In genomic region chr5:80622756-80623155, GRCh38 we compare ENCODE assay signal across 18 cellular contexts. TPM values are rescaled to one million over a fixed set of nuclear protein-coding genes. Genes with fewer than 3 reads are reported as not detected.
A peak's percentile ranks its signal among the peaks of the same experiment; 100 is the strongest.
DNase-seq lines count a peak whose midpoint lies in the region; ATAC-seq and TF ChIP-seq lines count a peak whose summit lies in the region.
"Had no signal": no experiment of that assay in that cellular context is flagged by ENCODE, and none has a peak within 500 bp of the region (broad histone marks: within the 10 kb centered on the region; RNA-seq: fewer than 3 reads in every experiment).

No MANE protein-coding gene starts in this region.

- H3K36me3 ChIP-seq in neutrophil: no peaks in the 10 kb centered on the region

- TF ChIP-seq CTCF in VCaP (conservative IDR thresholded peaks at IDR 0.05) (no peak), neutrophil (IDR thresholded peaks at IDR 0.05) (no peak)

- peaks cover 2 to 6% of the 10 kb centered on the region in 2 donors for H3K36me3 Mint-ChIP-seq in activated T-cell treated with anti-CD3 and anti-CD28 coated beads, Interleukin-2, amount 50 U/mL, for 72 hours (ENCODE audit: insufficient read depth in 2 of 2)

- peak overlapping the region; percentile 34 for H3K27ac Mint-ChIP-seq in activated T-cell treated with anti-CD3 and anti-CD28 coated beads, Interleukin-2, amount 50 U/mL, for 72 hours
- H3K27ac Mint-ChIP-seq: B cell; CD4-positive, CD25-positive, alpha-beta regulatory T cell; CD8-positive, alpha-beta T cell had no signal

- no peak overlapping the region for H3K4me3 Mint-ChIP-seq in activated T-cell treated with anti-CD3 and anti-CD28 coated beads, Interleukin-2, amount 50 U/mL, for 72 hours
- H3K4me3 Mint-ChIP-seq: B cell; CD4-positive, CD25-positive, alpha-beta regulatory T cell; CD8-positive, alpha-beta T cell had no signal

- H3K27me3 Mint-ChIP-seq in activated T-cell treated with anti-CD3 and anti-CD28 coated beads, Interleukin-2, amount 50 U/mL, for 72 hours (ENCODE audit: low read depth): no peaks in the 10 kb centered on the region
- H3K27me3 Mint-ChIP-seq: B cell; CD4-positive, CD25-positive, alpha-beta regulatory T cell had no signal

- no peaks in the 10 kb centered on the region for H3K4me1 Mint-ChIP-seq in activated T-cell treated with anti-CD3 and anti-CD28 coated beads, Interleukin-2, amount 50 U/mL, for 72 hours (ENCODE audit: low read depth)
- H3K4me1 Mint-ChIP-seq: B cell; CD4-positive, CD25-positive, alpha-beta regulatory T cell had no signal

- no peaks in the 10 kb centered on the region for H3K9me3 Mint-ChIP-seq in activated T-cell treated with anti-CD3 and anti-CD28 coated beads, Interleukin-2, amount 50 U/mL, for 72 hours
- H3K9me3 Mint-ChIP-seq: CD4-positive, CD25-positive, alpha-beta regulatory T cell; CD8-positive, alpha-beta T cell had no signal

- H3K4me1 ChIP-seq in neutrophil (ENCODE audit: control insufficient read depth in 1 of 2, insufficient read depth in 1 of 2, low read depth in 1 of 2, low read length in 1 of 2): peaks cover 34 to 45% of the 10 kb centered on the region in 2 experiments
- H3K4me1 ChIP-seq: BLaER1, Caco-2 had no signal

- H3K27me3 ChIP-seq in neutrophil: no peaks in the 10 kb centered on the region
- H3K27me3 ChIP-seq: BLaER1 had no signal

- no peak for ATAC-seq in activated T-cell treated with anti-CD3 and anti-CD28 coated beads, Interleukin-2, amount 50 U/mL, for 72 hours (replicated peaks in 1 of 2)
- ATAC-seq in SK-N-SH treated with all-trans-retinoic acid at 6 μM for 48 hours: no peak
- ATAC-seq: CD8-positive, alpha-beta T cell had no signal

- H3K9me3 ChIP-seq in neutrophil: no peaks in the 10 kb centered on the region
- H3K9me3 ChIP-seq: BLaER1, Caco-2 had no signal

- peak overlapping the region; percentile 82 for H3K27ac ChIP-seq in VCaP
- peak overlapping the region; percentile 81 for H3K27ac ChIP-seq in neutrophil
- H3K27ac ChIP-seq: 22Rv1, BLaER1, GM23248 had no signal

- DNase-seq in activated T-cell treated with anti-CD3 and anti-CD28 coated beads, Interleukin-2, amount 50 U/mL, for 72 hours: no peak
- no peak for DNase-seq in activated T-cell treated with anti-CD3 and anti-CD28 coated beads, Interleukin-2, amount 50 U/mL, for 1 hour
- no peak for DNase-seq in DMS114 treated with DMSO at 0.1 percent for 48 hours (lab: John Stamatoyannopoulos, UW; ENCODE audit: unreplicated experiment)
- no peak for DNase-seq in SW480 (ENCODE audit: low spot score)
- no peak for DNase-seq in G401 (ENCODE audit: low spot score)
- DNase-seq: Caco-2; CD4-positive, CD25-positive, alpha-beta regulatory T cell; CD8-positive, alpha-beta T cell; DMS79; GM23248; H7; HCEC 1CT had no signal

- H3K4me3 ChIP-seq in neutrophil (ENCODE audit: low read depth in 1 of 2, low read length in 1 of 2): no peak overlapping the region
- H3K4me3 ChIP-seq: BLaER1, GM23248 had no signal

- in situ Hi-C loops in G401 (cut with HindIII; ENCODE audit: low sequenced_read_pairs): no loop called here

TF ChIP-seq in SK-N-SH treated with all-trans-retinoic acid at 6 μM for 48 hours, 23 proteins besides CTCF, POLR2A, EP300 and RAD21:
- TF ChIP-seq ZNF565 (CRISPR knock-in tag; conservative IDR thresholded peaks at IDR 0.05; ENCODE audit: low read depth) (no peak), CREB5 (CRISPR knock-in tag; IDR thresholded peaks at IDR 0.05; ENCODE audit: low read depth) (no peak), PPARA (CRISPR knock-in tag; IDR thresholded peaks at IDR 0.05; ENCODE audit: borderline replicate concordance) (no peak), RARB (CRISPR knock-in tag; IDR thresholded peaks at IDR 0.05) (no peak), TCF4 (CRISPR knock-in tag; IDR thresholded peaks at IDR 0.05; ENCODE audit: borderline replicate concordance) (no peak), ESRRG (CRISPR knock-in tag; IDR thresholded peaks at IDR 0.05) (no peak), ISL1 (CRISPR knock-in tag; IDR thresholded peaks at IDR 0.05) (no peak), ZNF70 (CRISPR knock-in tag; IDR thresholded peaks at IDR 0.05) (no peak), BACH2 (CRISPR knock-in tag; IDR thresholded peaks at IDR 0.05; ENCODE audit: borderline replicate concordance) (no peak), TSHZ2 (CRISPR knock-in tag; IDR thresholded peaks at IDR 0.05) (no peak), GLIS3 (CRISPR knock-in tag; IDR thresholded peaks at IDR 0.05) (no peak), TOX (CRISPR knock-in tag; IDR thresholded peaks at IDR 0.05; ENCODE audit: borderline replicate concordance) (no peak), ZC3H10 (CRISPR knock-in tag; IDR thresholded peaks at IDR 0.05) (no peak)
- TF ChIP-seq, protein P1, sequence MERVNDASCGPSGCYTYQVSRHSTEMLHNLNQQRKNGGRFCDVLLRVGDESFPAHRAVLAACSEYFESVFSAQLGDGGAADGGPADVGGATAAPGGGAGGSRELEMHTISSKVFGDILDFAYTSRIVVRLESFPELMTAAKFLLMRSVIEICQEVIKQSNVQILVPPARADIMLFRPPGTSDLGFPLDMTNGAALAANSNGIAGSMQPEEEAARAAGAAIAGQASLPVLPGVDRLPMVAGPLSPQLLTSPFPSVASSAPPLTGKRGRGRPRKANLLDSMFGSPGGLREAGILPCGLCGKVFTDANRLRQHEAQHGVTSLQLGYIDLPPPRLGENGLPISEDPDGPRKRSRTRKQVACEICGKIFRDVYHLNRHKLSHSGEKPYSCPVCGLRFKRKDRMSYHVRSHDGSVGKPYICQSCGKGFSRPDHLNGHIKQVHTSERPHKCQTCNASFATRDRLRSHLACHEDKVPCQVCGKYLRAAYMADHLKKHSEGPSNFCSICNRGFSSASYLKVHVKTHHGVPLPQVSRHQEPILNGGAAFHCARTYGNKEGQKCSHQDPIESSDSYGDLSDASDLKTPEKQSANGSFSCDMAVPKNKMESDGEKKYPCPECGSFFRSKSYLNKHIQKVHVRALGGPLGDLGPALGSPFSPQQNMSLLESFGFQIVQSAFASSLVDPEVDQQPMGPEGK (CRISPR knock-in tag; IDR thresholded peaks at IDR 0.05; ENCODE audit: borderline replicate concordance): no peak
- TF ChIP-seq, protein P2, sequence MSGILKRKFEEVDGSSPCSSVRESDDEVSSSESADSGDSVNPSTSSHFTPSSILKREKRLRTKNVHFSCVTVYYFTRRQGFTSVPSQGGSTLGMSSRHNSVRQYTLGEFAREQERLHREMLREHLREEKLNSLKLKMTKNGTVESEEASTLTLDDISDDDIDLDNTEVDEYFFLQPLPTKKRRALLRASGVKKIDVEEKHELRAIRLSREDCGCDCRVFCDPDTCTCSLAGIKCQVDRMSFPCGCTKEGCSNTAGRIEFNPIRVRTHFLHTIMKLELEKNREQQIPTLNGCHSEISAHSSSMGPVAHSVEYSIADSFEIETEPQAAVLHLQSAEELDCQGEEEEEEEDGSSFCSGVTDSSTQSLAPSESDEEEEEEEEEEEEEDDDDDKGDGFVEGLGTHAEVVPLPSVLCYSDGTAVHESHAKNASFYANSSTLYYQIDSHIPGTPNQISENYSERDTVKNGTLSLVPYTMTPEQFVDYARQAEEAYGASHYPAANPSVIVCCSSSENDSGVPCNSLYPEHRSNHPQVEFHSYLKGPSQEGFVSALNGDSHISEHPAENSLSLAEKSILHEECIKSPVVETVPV (CRISPR knock-in tag; IDR thresholded peaks at IDR 0.05): no peak

RNA-seq across cellular contexts. Expression of gene MSH3, which starts 31.7 kb away (rescaled TPM):
- total RNA-seq in activated T-cell treated with anti-CD3 and anti-CD28 coated beads, Interleukin-2, amount 50 U/mL, for 72 hours: 10 to 100 TPM; 22.0 to 24.4 TPM
- 16.2 and 16.8 TPM in 2 replicates for total RNA-seq in G401 (2014; rRNA removed; shearing (Covaris generic))

RNA-seq across cellular contexts. Expression of gene DHFR, which starts 32.0 kb away (rescaled TPM):
- 10 to 100 TPM; 48.6 to 49.4 TPM for total RNA-seq in activated T-cell treated with anti-CD3 and anti-CD28 coated beads, Interleukin-2, amount 50 U/mL, for 72 hours
- 108 and 124 TPM in 2 replicates for total RNA-seq in G401 (2014; rRNA removed; shearing (Covaris generic))

RNA-seq across cellular contexts. Expression of gene ANKRD34B, which starts 52.7 kb away (rescaled TPM):
- total RNA-seq in activated T-cell treated with anti-CD3 and anti-CD28 coated beads, Interleukin-2, amount 50 U/mL, for 72 hours: not detected
- 0.17 TPM in 1 of 2 replicates, not detected in the other for total RNA-seq in G401 (2014; rRNA removed; shearing (Covaris generic))
- total RNA-seq: B cell; CD4-positive, CD25-positive, alpha-beta regulatory T cell; CD8-positive, alpha-beta T cell; GM23248 had no signal
